Comparison of ENCODE assay signal across 8 cellular contexts in genomic region chr3:61562042-61562809, GRCh38.
A peak's percentile ranks its signal among the peaks of the same experiment; 100 is the strongest.
DNase-seq lines count a peak whose midpoint lies in the region; ATAC-seq and TF ChIP-seq lines count a peak whose summit lies in the region.

No MANE protein-coding gene starts in this region.

- no peaks in the 10 kb centered on the region for H3K36me3 Mint-ChIP-seq in activated naive CD8-positive, alpha-beta T cell treated with anti-CD3 and anti-CD28 coated beads, Interleukin-2, amount 50 U/mL, for 24 hours (ENCODE audit: low read depth)
- no peaks in the 10 kb centered on the region for H3K36me3 Mint-ChIP-seq in stimulated activated memory B cell treated with anti-CD40 and anti-IgM and Interleukin-4, amounts not matched to agents 10 μg/mL and 1 μg/mL and 100 μg/mL, for 72 hours

- peak overlapping the region; percentile 98 for H3K9ac ChIP-seq in iPS-20b (ENCODE audit: low read depth, low read length)

- H3K36me3 ChIP-seq in iPS-20b (ENCODE audit: insufficient read depth, low read depth, low read length): peaks cover 19% of the 10 kb centered on the region

- peak; percentile 2 for DNase-seq in activated naive CD8-positive, alpha-beta T cell treated with anti-CD3 and anti-CD28 coated beads, Interleukin-2, amount 50 U/mL, for 24 hours
- no peak for DNase-seq in activated CD4-positive, CD25-positive, alpha-beta regulatory T cell (lab: John Stamatoyannopoulos, UW)
- DNase-seq in NCI-H1105 (lab: John Stamatoyannopoulos, UW): no peak

- peaks cover 3% of the 10 kb centered on the region for H3K9me3 Mint-ChIP-seq in activated naive CD8-positive, alpha-beta T cell treated with anti-CD3 and anti-CD28 coated beads, Interleukin-2, amount 50 U/mL, for 24 hours
- H3K9me3 Mint-ChIP-seq in stimulated activated memory B cell treated with anti-CD40 and anti-IgM and Interleukin-4, amounts not matched to agents 10 μg/mL and 1 μg/mL and 100 μg/mL, for 72 hours: no peaks in the 10 kb centered on the region

- peak overlapping the region; percentile 95 for H3K4me3 ChIP-seq in iPS-20b (ENCODE audit: low read length)

- H3K27me3 Mint-ChIP-seq in activated naive CD8-positive, alpha-beta T cell treated with anti-CD3 and anti-CD28 coated beads, Interleukin-2, amount 50 U/mL, for 24 hours: peaks cover 64% of the 10 kb centered on the region
- peaks cover 56% of the 10 kb centered on the region for H3K27me3 Mint-ChIP-seq in stimulated activated memory B cell treated with anti-CD40 and anti-IgM and Interleukin-4, amounts not matched to agents 10 μg/mL and 1 μg/mL and 100 μg/mL, for 72 hours

- H3K4me1 Mint-ChIP-seq in activated naive CD8-positive, alpha-beta T cell treated with anti-CD3 and anti-CD28 coated beads, Interleukin-2, amount 50 U/mL, for 24 hours: peaks cover 9% of the 10 kb centered on the region
- H3K4me1 Mint-ChIP-seq in stimulated activated memory B cell treated with anti-CD40 and anti-IgM and Interleukin-4, amounts not matched to agents 10 μg/mL and 1 μg/mL and 100 μg/mL, for 72 hours: peaks cover 21% of the 10 kb centered on the region

- ATAC-seq in GM19452 (IDR thresholded peaks at IDR 0.05; ENCODE audit: unreplicated experiment) (peak; percentile 16), GM18907 (IDR thresholded peaks at IDR 0.05; ENCODE audit: unreplicated experiment) (no peak)
- ATAC-seq in activated naive CD8-positive, alpha-beta T cell treated with anti-CD3 and anti-CD28 coated beads, Interleukin-2, amount 50 U/mL, for 24 hours: no peak
- no peak for ATAC-seq in stimulated activated memory B cell treated with anti-CD40 and anti-IgM and Interleukin-4, amounts not matched to agents 10 μg/mL and 1 μg/mL and 100 μg/mL, for 72 hours

- no peak overlapping the region for H3K27ac Mint-ChIP-seq in activated naive CD8-positive, alpha-beta T cell treated with anti-CD3 and anti-CD28 coated beads, Interleukin-2, amount 50 U/mL, for 24 hours
- peak overlapping the region; percentile 64 for H3K27ac Mint-ChIP-seq in stimulated activated memory B cell treated with anti-CD40 and anti-IgM and Interleukin-4, amounts not matched to agents 10 μg/mL and 1 μg/mL and 100 μg/mL, for 72 hours

- peaks cover 7% of the 10 kb centered on the region; the same call in 1 of the 2 replicates for H3K9me3 ChIP-seq in iPS-20b (ENCODE audit: insufficient read depth, low read depth, low read length)

- TF ChIP-seq CTCF in 22Rv1 (IDR thresholded peaks at IDR 0.05): no peak

- H3K27ac ChIP-seq in 22Rv1 (peak overlapping the region; percentile 77), iPS-20b (ENCODE audit: low read length) (peak overlapping the region; percentile 97)

- peaks cover 20% of the 10 kb centered on the region for H3K27me3 ChIP-seq in iPS-20b (ENCODE audit: insufficient read depth, low read length)

- peaks cover 22% of the 10 kb centered on the region for H3K4me1 ChIP-seq in iPS-20b (ENCODE audit: insufficient read depth, low read length)

- H3K4me3 Mint-ChIP-seq in activated naive CD8-positive, alpha-beta T cell treated with anti-CD3 and anti-CD28 coated beads, Interleukin-2, amount 50 U/mL, for 24 hours: peak overlapping the region; percentile 21
- H3K4me3 Mint-ChIP-seq in stimulated activated memory B cell treated with anti-CD40 and anti-IgM and Interleukin-4, amounts not matched to agents 10 μg/mL and 1 μg/mL and 100 μg/mL, for 72 hours: peak overlapping the region; percentile 62
